In the genomic region with DNA sequence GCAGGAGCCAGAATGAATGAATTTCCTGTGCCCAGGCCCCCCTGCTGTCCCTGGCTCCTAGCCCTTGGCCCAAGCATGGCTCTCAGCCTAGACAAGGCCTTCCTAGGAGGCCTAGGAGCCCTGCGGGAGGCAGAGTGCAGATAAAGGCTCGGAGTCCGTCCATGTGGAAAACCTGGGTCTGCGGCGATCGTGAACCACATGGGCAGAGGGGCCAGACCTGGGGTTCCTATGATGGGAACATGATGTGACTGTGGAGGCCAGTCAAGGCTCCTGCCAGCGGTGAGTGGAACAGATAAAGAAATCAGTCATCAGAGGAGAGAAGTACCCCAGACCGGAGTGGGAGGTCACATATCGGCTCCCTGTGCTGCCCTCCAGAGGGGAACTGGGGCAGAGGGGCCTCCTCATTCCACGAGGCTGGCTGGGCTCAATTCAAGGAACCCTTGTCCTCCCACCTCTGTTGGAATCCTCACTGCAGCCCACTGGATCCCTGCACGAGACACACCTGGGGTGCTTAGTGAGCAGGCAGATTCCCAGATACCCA, we compare ENCODE assay signal across 11 cellular contexts. TPM values are rescaled to one million over a fixed set of nuclear protein-coding genes. Genes with fewer than 3 reads are reported as not detected.
DNase-seq lines count a peak whose midpoint lies in the region; ATAC-seq and TF ChIP-seq lines count a peak whose summit lies in the region.
"Had no signal": no experiment of that assay in that cellular context is flagged by ENCODE, and none has a peak within 500 bp of the region (broad histone marks: within the 10 kb centered on the region; RNA-seq: fewer than 3 reads in every experiment).

No MANE protein-coding gene starts in this region.

- H3K27me3 ChIP-seq in SK-N-SH (ENCODE audit: insufficient read depth) (no peaks in the 10 kb centered on the region), upper lobe of right lung (peaks cover 8% of the 10 kb centered on the region), left lung (peaks cover 3 to 39% of the 10 kb centered on the region in 2 donors), prostate gland (replicated peaks; ENCODE audit: insufficient read depth) (no peaks in the 10 kb centered on the region)

- H3K9me2 ChIP-seq in SK-N-SH, result no peaks in the 10 kb centered on the region

- ATAC-seq in Right ventricle myocardium inferior (peak; percentile 68), upper lobe of right lung (peak; percentile 17), left lung (no peak)
- ATAC-seq: stimulated activated naive CD8-positive, alpha-beta T cell treated with anti-CD3 and anti-CD28 coated beads, Interleukin-15, amount 100 ng/mL, for 72 hours had no signal

- POLR2A ChIA-PET in SK-N-SH (lab: Yijun Ruan, JAX), result no interaction called here

- H3K9ac ChIP-seq in SK-N-SH, result no peak overlapping the region
- H3K9ac ChIP-seq: BLaER1 treated with 17β-estradiol and CSF1 and Interleukin-3, amounts not matched to agents 10 nM and 100 nM had no signal

- TF ChIP-seq POLR2A in prostate gland (IDR thresholded peaks at IDR 0.05), result no peak

- H3F3A ChIP-seq in SK-N-SH (replicated peaks; ENCODE audit: insufficient read depth), result no peaks in the 10 kb centered on the region

- peak; percentile 23 for TF ChIP-seq CTCF in SK-N-SH (IDR thresholded peaks at IDR 0.05)
- TF ChIP-seq CTCF in foreskin fibroblast (IDR thresholded peaks at IDR 0.05; ENCODE audit: low read depth, low read length), result peak; percentile 16
- TF ChIP-seq CTCF in upper lobe of right lung (IDR thresholded peaks at IDR 0.05), result no peak
- TF ChIP-seq CTCF in left lung (IDR thresholded peaks at IDR 0.05), result no peak
- TF ChIP-seq CTCF in prostate gland (IDR thresholded peaks at IDR 0.05), result no peak

- H3K27ac ChIP-seq in SK-N-SH (ENCODE audit: low read depth in 2 of 2, low read length in 1 of 2) (no peak overlapping the region), upper lobe of right lung (no peak overlapping the region), left lung (no peak overlapping the region), prostate gland (no peak overlapping the region)
- H3K27ac ChIP-seq: BLaER1 treated with 17β-estradiol and CSF1 and Interleukin-3, amounts not matched to agents 10 nM and 100 nM had no signal

- no peak overlapping the region for H2AFZ ChIP-seq in SK-N-SH (ENCODE audit: low read depth)

- no peak for TF ChIP-seq EP300 in SK-N-SH (IDR thresholded peaks at IDR 0.05; ENCODE audit: borderline replicate concordance in 1 of 2, low read depth in 1 of 2, low read length in 1 of 2)

- 89% methylated on average over 8 of the region's 11 CpGs for WGBS in SK-N-SH (ENCODE audit: low lambda C conversion rate)
- WGBS in prostate gland, result 70% methylated on average over 11 of the region's 11 CpGs

- H3K9me3 ChIP-seq in SK-N-SH (no peaks in the 10 kb centered on the region), upper lobe of right lung (no peaks in the 10 kb centered on the region), left lung (no peaks in the 10 kb centered on the region), prostate gland (no peaks in the 10 kb centered on the region)
- H3K9me3 ChIP-seq: BLaER1 treated with 17β-estradiol and CSF1 and Interleukin-3, amounts not matched to agents 10 nM and 100 nM; spleen had no signal

- peaks cover 4 to 12% of the 10 kb centered on the region in 2 experiments; a peak in 2 of 4 replicates for H3K4me1 ChIP-seq in SK-N-SH (ENCODE audit: control insufficient read depth in 1 of 2, insufficient read depth in 2 of 2, low read depth in 1 of 2, low read length in 1 of 2)
- no peaks in the 10 kb centered on the region for H3K4me1 ChIP-seq in upper lobe of right lung
- peaks cover 0 to 6% of the 10 kb centered on the region in 2 donors for H3K4me1 ChIP-seq in left lung
- peaks cover 4% of the 10 kb centered on the region for H3K4me1 ChIP-seq in prostate gland (replicated peaks)

- intact Hi-C loops in Right ventricle myocardium inferior (cut with DNase I), result loop anchor here (10.0 kb wide), 1 partner anchor 322 kb away; no protein-coding TSS in a partner anchor
- intact Hi-C loops in cardiac septum (cut with DNase I), result loop anchor here (5.0 kb wide), 1 partner anchor 140 kb away; no protein-coding TSS in a partner anchor
- intact Hi-C loops in upper lobe of right lung (cut with DNase I), result no loop called here
- intact Hi-C loops in left lung (cut with DNase I), result no loop called here
- intact Hi-C loops in prostate gland (cut with DNase I), result no loop called here

- H3K4me2 ChIP-seq in SK-N-SH, result no peak overlapping the region
- H3K4me2 ChIP-seq: BLaER1 treated with 17β-estradiol and CSF1 and Interleukin-3, amounts not matched to agents 10 nM and 100 nM had no signal

- H4K20me1 ChIP-seq in SK-N-SH (ENCODE audit: insufficient read depth), result no peaks in the 10 kb centered on the region

- H3K4me3 ChIP-seq in SK-N-SH (ENCODE audit: low read depth in 2 of 2, low read length in 1 of 2), result no peak overlapping the region; a peak in 1 of 4 replicates
- no peak overlapping the region for H3K4me3 ChIP-seq in foreskin fibroblast (ENCODE audit: low read depth in 1 of 2, low read length in 2 of 2)
- H3K4me3 ChIP-seq in upper lobe of right lung, result no peak overlapping the region
- H3K4me3 ChIP-seq in left lung, result no peak overlapping the region
- H3K4me3 ChIP-seq in prostate gland, result no peak overlapping the region
- H3K4me3 ChIP-seq: BLaER1 treated with 17β-estradiol and CSF1 and Interleukin-3, amounts not matched to agents 10 nM and 100 nM; spleen had no signal

- no peaks in the 10 kb centered on the region for H3K79me2 ChIP-seq in SK-N-SH (ENCODE audit: insufficient read depth)

- CTCF ChIA-PET in SK-N-SH (lab: Yijun Ruan, JAX), result interaction anchor here (1.5 to 3.6 kb wide), 4 partner anchors 10 to 332 kb away, joined by 3 to 43 read pairs (median 14); no protein-coding TSS in a partner anchor

- no peaks in the 10 kb centered on the region for H3K36me3 ChIP-seq in SK-N-SH (replicated peaks in 1 of 2; ENCODE audit: control insufficient read depth in 1 of 2, insufficient read depth in 2 of 2, low read length in 1 of 2)
- H3K36me3 ChIP-seq in upper lobe of right lung, result no peaks in the 10 kb centered on the region
- H3K36me3 ChIP-seq in left lung, result no peaks in the 10 kb centered on the region
- no peaks in the 10 kb centered on the region for H3K36me3 ChIP-seq in prostate gland
- H3K36me3 ChIP-seq: BLaER1 treated with 17β-estradiol and CSF1 and Interleukin-3, amounts not matched to agents 10 nM and 100 nM; spleen had no signal

- DNase-seq in Right ventricle myocardium inferior (ENCODE audit: missing footprints), result no peak
- DNase-seq in cardiac septum (ENCODE audit: low spot score), result no peak
- peak; percentile 76 for DNase-seq in SK-N-SH
- DNase-seq in foreskin fibroblast, result no peak
- DNase-seq in upper lobe of right lung, result no peak
- no peak for DNase-seq in left lung
- no peak for DNase-seq in prostate gland (ENCODE audit: low spot score)
- DNase-seq in NCI-H2107 (lab: John Stamatoyannopoulos, UW), result no peak
- DNase-seq: spleen; stimulated activated naive CD8-positive, alpha-beta T cell treated with anti-CD3 and anti-CD28 coated beads, Interleukin-15, amount 100 ng/mL, for 72 hours had no signal

- peak; percentile 71 for TF ChIP-seq RAD21 in SK-N-SH (IDR thresholded peaks at IDR 0.05; ENCODE audit: low read length)

TF ChIP-seq in SK-N-SH, 30 proteins besides CTCF, POLR2A, EP300 and RAD21:
- TF ChIP-seq SMC3 (IDR thresholded peaks at IDR 0.05; ENCODE audit: low read depth, low read length) (peak; percentile 42; the same call in 1 of the 2 replicates), FOSL2 (IDR thresholded peaks at IDR 0.05; ENCODE audit: borderline replicate concordance, low read depth) (no peak), FOXM1 (IDR thresholded peaks at IDR 0.05; ENCODE audit: low read depth) (no peak)

RNA-seq across cellular contexts. Expression of gene VSTM2L, which starts 5.8 kb away (rescaled TPM):
- 17.7 TPM for total RNA-seq in Right ventricle myocardium inferior
- total RNA-seq in cardiac septum, result 11.1 TPM
- polyA plus RNA-seq in SK-N-SH (2012; rRNA removed), result 4.8 and 5.1 TPM in 2 replicates
- 3.4 and 5.6 TPM in 2 replicates for polyA plus RNA-seq in SK-N-SH (2012; cell fraction: cytosol; rRNA removed)
- polyA plus RNA-seq in SK-N-SH (2012; cell fraction: nucleus; rRNA removed), result 3.8 and 5.2 TPM in 2 replicates
- 12.9 TPM for total RNA-seq in upper lobe of right lung
- total RNA-seq in left lung, result 10 to 100 TPM; 30.1 to 31.9 TPM
- 10 to 100 TPM; 31.3 to 69.5 TPM for total RNA-seq in prostate gland

Comparison
In these comparisons a context has a peak if more than half of its experiments do, and no peak if none do; other contexts are left out.
1. CTCF ChIP-seq: peak in SK-N-SH (single experiment) and foreskin fibroblast (single experiment); none in upper lobe of right lung (single experiment), left lung (0 of 2) and prostate gland (0 of 4).
2. intact Hi-C loops: an anchor here in Right ventricle myocardium inferior (10.0 kb wide) and cardiac septum (5.0 kb wide); none called in upper lobe of right lung, left lung and prostate gland.